14 cellular contexts compared by ENCODE assay signal in genomic region chr12:82174936-82175335, GRCh38.
DNase-seq lines count a peak whose midpoint lies in the region; ATAC-seq and TF ChIP-seq lines count a peak whose summit lies in the region.
"Had no signal": no experiment of that assay in that cellular context is flagged by ENCODE, and none has a peak within 500 bp of the region (broad histone marks: within the 10 kb centered on the region; RNA-seq: fewer than 3 reads in every experiment).

No MANE protein-coding gene starts in this region.

- no peaks in the 10 kb centered on the region for H3K9me3 ChIP-seq in endodermal cell (ENCODE audit: control insufficient read depth, low read length)
- H3K9me3 ChIP-seq: esophagus muscularis mucosa had no signal

- no peak overlapping the region for H3K4me3 ChIP-seq in endodermal cell (ENCODE audit: low read length)
- H3K4me3 ChIP-seq: esophagus muscularis mucosa, hepatocyte had no signal

- H3K4me1 ChIP-seq in endodermal cell (ENCODE audit: control insufficient read depth, insufficient read depth, low read length) = no peaks in the 10 kb centered on the region

- H3K27ac Mint-ChIP-seq in endodermal cell = no peak overlapping the region
- H3K27ac Mint-ChIP-seq: stimulated activated memory B cell treated with anti-CD40 and anti-IgM and Interleukin-4, amounts not matched to agents 10 μg/mL and 1 μg/mL and 100 μg/mL, for 72 hours had no signal

- peaks cover 7% of the 10 kb centered on the region for H3K4me1 Mint-ChIP-seq in endodermal cell
- H3K4me1 Mint-ChIP-seq: stimulated activated memory B cell treated with anti-CD40 and anti-IgM and Interleukin-4, amounts not matched to agents 10 μg/mL and 1 μg/mL and 100 μg/mL, for 72 hours had no signal

- no peaks in the 10 kb centered on the region for H3K36me3 Mint-ChIP-seq in endodermal cell (ENCODE audit: low read depth)
- H3K36me3 Mint-ChIP-seq: stimulated activated memory B cell treated with anti-CD40 and anti-IgM and Interleukin-4, amounts not matched to agents 10 μg/mL and 1 μg/mL and 100 μg/mL, for 72 hours had no signal

- no peak for TF ChIP-seq CTCF in endodermal cell (conservative IDR thresholded peaks at IDR 0.05)

- ATAC-seq in GM18505 (IDR thresholded peaks at IDR 0.05; ENCODE audit: unreplicated experiment) (no peak), HG02763 (IDR thresholded peaks at IDR 0.05; ENCODE audit: unreplicated experiment) (no peak)
- ATAC-seq: stimulated activated memory B cell treated with anti-CD40 and anti-IgM and Interleukin-4, amounts not matched to agents 10 μg/mL and 1 μg/mL and 100 μg/mL, for 72 hours had no signal

- peak; percentile 88 for DNase-seq in DMS153 treated with DMSO at 0.1 percent for 48 hours (lab: John Stamatoyannopoulos, UW; ENCODE audit: unreplicated experiment)
- peak; percentile 84 for DNase-seq in NCI-H1694 (lab: John Stamatoyannopoulos, UW)
- DNase-seq in NCI-H524 (lab: John Stamatoyannopoulos, UW) = peak; percentile 63 to 91
- peak; percentile 51 for DNase-seq in endodermal cell
- DNase-seq in stimulated activated CD4-positive, alpha-beta T cell treated with anti-CD3 and anti-CD28 coated beads, Interleukin-4, amount 100 ng/mL, for 1 hour = no peak
- no peak for DNase-seq in activated CD4-positive, alpha-beta T cell treated with anti-CD3 and anti-CD28 coated beads for 1 hour
- DNase-seq: activated CD4-positive, CD25-positive, alpha-beta regulatory T cell; H7 had no signal

- 80% methylated on average over 1 of the region's 2 CpGs; no CpG with 5 or more reads in 1 of the 2 experiments for WGBS in endodermal cell (ENCODE audit: insufficient coverage in 1 of 2, insufficient read length in 1 of 2), 2 experiments

- H3K9ac ChIP-seq in endodermal cell (ENCODE audit: extremely low read depth, low read length, poor library complexity, severe bottlenecking) = no peak overlapping the region

- no peak for TF ChIP-seq POLR2A in GM18505 (IDR thresholded peaks at IDR 0.05; ENCODE audit: borderline replicate concordance, extremely low read depth, insufficient read depth, insufficient read length)

- H3K4me3 Mint-ChIP-seq in endodermal cell = no peak overlapping the region
- H3K4me3 Mint-ChIP-seq: stimulated activated memory B cell treated with anti-CD40 and anti-IgM and Interleukin-4, amounts not matched to agents 10 μg/mL and 1 μg/mL and 100 μg/mL, for 72 hours had no signal

- no peaks in the 10 kb centered on the region for H3K9me3 Mint-ChIP-seq in endodermal cell

- H3K27me3 ChIP-seq in endodermal cell (ENCODE audit: control insufficient read depth, insufficient read depth, low read length, poor library complexity, severe bottlenecking) = no peaks in the 10 kb centered on the region
- H3K27me3 ChIP-seq: esophagus muscularis mucosa, hepatocyte had no signal

- H3K27me3 Mint-ChIP-seq in endodermal cell (ENCODE audit: insufficient read depth) = peaks cover 2% of the 10 kb centered on the region
- H3K27me3 Mint-ChIP-seq: stimulated activated memory B cell treated with anti-CD40 and anti-IgM and Interleukin-4, amounts not matched to agents 10 μg/mL and 1 μg/mL and 100 μg/mL, for 72 hours had no signal

- no peaks in the 10 kb centered on the region for H3K36me3 ChIP-seq in endodermal cell (ENCODE audit: control insufficient read depth, insufficient read depth, low read length)
- H3K36me3 ChIP-seq: esophagus muscularis mucosa had no signal

- no peak overlapping the region for H3K27ac ChIP-seq in endodermal cell (ENCODE audit: low read depth, low read length)
- H3K27ac ChIP-seq: esophagus muscularis mucosa, hepatocyte, HL-60 had no signal

Comparison
In these comparisons a context has a peak if more than half of its experiments do, and no peak if none do; other contexts are left out.
1. DNase-seq: peak in DMS153 treated with DMSO at 0.1 percent for 48 hours (single experiment), NCI-H1694 (single experiment), NCI-H524 (2 of 2) and endodermal cell (single experiment); none in stimulated activated CD4-positive, alpha-beta T cell treated with anti-CD3 and anti-CD28 coated beads, Interleukin-4, amount 100 ng/mL, for 1 hour (single experiment) and activated CD4-positive, alpha-beta T cell treated with anti-CD3 and anti-CD28 coated beads for 1 hour (single experiment).